36 cellular contexts compared by ENCODE assay signal in the genomic region with DNA sequence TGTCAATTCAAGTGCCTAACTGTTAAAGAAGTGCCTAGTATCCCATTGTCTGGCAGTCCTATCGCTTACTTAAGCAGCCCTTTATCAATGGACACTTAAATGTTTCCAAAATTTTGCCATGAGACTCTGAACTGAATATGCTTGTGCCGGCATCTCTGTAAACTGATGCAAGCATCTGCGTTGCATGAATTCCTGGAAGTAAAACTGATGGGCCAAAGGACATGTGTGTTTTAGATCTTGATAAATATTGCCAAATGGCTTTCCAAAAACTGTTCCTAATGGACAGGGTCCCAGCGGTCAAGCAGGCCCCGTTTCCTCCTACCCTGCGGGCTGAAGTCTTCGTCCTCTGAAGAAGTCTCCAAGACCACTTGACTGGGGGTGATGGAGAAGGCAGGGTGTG.
"Had no signal": no experiment of that assay in that cellular context is flagged by ENCODE, and none has a peak within 500 bp of the region (broad histone marks: within the 10 kb centered on the region; RNA-seq: fewer than 3 reads in every experiment).

No MANE protein-coding gene starts in this region.

- H3K27me3 ChIP-seq: ascending aorta, cardiac muscle cell had no signal

- H3K27me3 Mint-ChIP-seq: brain had no signal

- DNase-seq: activated B cell treated with CpG ODN at 0.5 μM for 24 hours; activated CD4-positive, alpha-beta memory T cell treated with anti-CD3 and anti-CD28 coated beads for 36 hours; activated CD4-positive, alpha-beta T cell treated with anti-CD3 and anti-CD28 coated beads for 4 hours; activated CD4-positive, alpha-beta T cell treated with anti-CD3 and anti-CD28 coated beads, Interleukin-2, amount 10 ng/mL, durations not matched to agents 24 days and 14 days; activated CD4-positive, alpha-beta T cell treated with anti-CD3 and anti-CD28 coated beads, Interleukin-2, amount 50 U/mL, for 1 hour; activated CD4-positive, alpha-beta T cell treated with anti-CD3 and anti-CD28 coated beads, Interleukin-2, amount 50 U/mL, for 4 hours; activated CD4-positive, CD25-positive, alpha-beta regulatory T cell treated with anti-CD3 and anti-CD28 coated beads, Interleukin-2, amount 50 U/mL, for 72 hours; activated CD8-positive, alpha-beta memory T cell treated with anti-CD3 and anti-CD28 coated beads, Interleukin-2, amount 50 U/mL, for 48 hours; activated CD8-positive, alpha-beta T cell treated with anti-CD3 and anti-CD28 coated beads for 36 hours; activated effector memory CD4-positive, alpha-beta T cell treated with Interleukin-2 at 50 U/mL for 16 hours; activated gamma-delta T cell; activated naive CD4-positive, alpha-beta T cell treated with anti-CD3 and anti-CD28 coated beads, Interleukin-2, amount 10 ng/mL, durations not matched to agents 7 days and 5 days; activated naive CD4-positive, alpha-beta T cell treated with Interleukin-2 at 50 U/mL for 16 hours; activated naive CD8-positive, alpha-beta T cell treated with anti-CD3 and anti-CD28 coated beads, Interleukin-2, amount 10 ng/mL, durations not matched to agents 7 days and 5 days; activated naive CD8-positive, alpha-beta T cell treated with anti-CD3 and anti-CD28 coated beads, Interleukin-2, amount 50 U/mL, for 24 hours; activated T-cell treated with anti-CD3 and anti-CD28 coated beads, Interleukin-2, amount 50 U/mL, for 24 hours; activated T-cell treated with anti-CD3 and anti-CD28 coated beads, Interleukin-2, amount 50 U/mL, for 48 hours; amygdala; anterior cingulate cortex; caudate nucleus; cerebellar nuclear complex; T-helper 1 cell; T-helper 2 cell; T-helper 9 cell had no signal

- H3K9me3 Mint-ChIP-seq: activated B cell treated with CpG ODN at 0.5 μM for 24 hours; activated CD4-positive, alpha-beta memory T cell treated with anti-CD3 and anti-CD28 coated beads for 36 hours; activated CD4-positive, alpha-beta T cell treated with anti-CD3 and anti-CD28 coated beads, Interleukin-2, amount 10 ng/mL, durations not matched to agents 24 days and 14 days; activated CD8-positive, alpha-beta T cell treated with anti-CD3 and anti-CD28 coated beads for 36 hours; activated naive CD4-positive, alpha-beta T cell treated with anti-CD3 and anti-CD28 coated beads, Interleukin-2, amount 50 U/mL, for 24 hours; activated naive CD8-positive, alpha-beta T cell treated with anti-CD3 and anti-CD28 coated beads, Interleukin-2, amount 10 ng/mL, durations not matched to agents 7 days and 5 days; activated naive CD8-positive, alpha-beta T cell treated with anti-CD3 and anti-CD28 coated beads, Interleukin-2, amount 50 U/mL, for 24 hours; activated T-cell treated with anti-CD3 and anti-CD28 coated beads, Interleukin-2, amount 50 U/mL, for 24 hours; activated T-helper 2 cell treated with anti-CD3 and anti-CD28 coated beads, Interferon-gamma antibody, Interleukin-2, Interleukin-4, amounts not matched to agents 10 μg/mL and 5 μg/mL and 100 μg/mL, durations not matched to agents 14 hours and 24 hours and 36 hours; T-helper 1 cell treated with Interleukin-12 subunit alpha and Interleukin-12 subunit beta and Interleukin-4 antibody, amounts not matched to agents 30 μg/mL and 1 μg/mL, for 36 hours; T-helper 2 cell treated with Interferon-gamma antibody and Interleukin-4, amounts not matched to agents 5 μg/mL and 100 μg/mL, for 36 hours had no signal

- H3K27ac Mint-ChIP-seq: activated B cell treated with CpG ODN at 0.5 μM for 24 hours; activated CD4-positive, alpha-beta memory T cell treated with anti-CD3 and anti-CD28 coated beads for 36 hours; activated CD4-positive, alpha-beta T cell treated with anti-CD3 and anti-CD28 coated beads, Interleukin-2, amount 10 ng/mL, durations not matched to agents 24 days and 14 days; activated CD8-positive, alpha-beta T cell treated with anti-CD3 and anti-CD28 coated beads for 36 hours; activated naive CD4-positive, alpha-beta T cell treated with anti-CD3 and anti-CD28 coated beads, Interleukin-2, amount 10 ng/mL, durations not matched to agents 7 days and 5 days; activated naive CD4-positive, alpha-beta T cell treated with anti-CD3 and anti-CD28 coated beads, Interleukin-2, amount 50 U/mL, for 24 hours; activated naive CD8-positive, alpha-beta T cell; activated naive CD8-positive, alpha-beta T cell treated with anti-CD3 and anti-CD28 coated beads, Interleukin-2, amount 10 ng/mL, durations not matched to agents 7 days and 5 days; activated naive CD8-positive, alpha-beta T cell treated with anti-CD3 and anti-CD28 coated beads, Interleukin-2, amount 50 U/mL, for 24 hours; activated T-cell treated with anti-CD3 and anti-CD28 coated beads, Interleukin-2, amount 50 U/mL, for 24 hours; activated T-helper 2 cell treated with anti-CD3 and anti-CD28 coated beads, Interferon-gamma antibody, Interleukin-2, Interleukin-4, amounts not matched to agents 10 μg/mL and 5 μg/mL and 100 μg/mL, durations not matched to agents 14 hours and 24 hours and 36 hours; T-helper 1 cell treated with Interleukin-12 subunit alpha and Interleukin-12 subunit beta and Interleukin-4 antibody, amounts not matched to agents 30 μg/mL and 1 μg/mL, for 36 hours; T-helper 2 cell treated with Interferon-gamma antibody and Interleukin-4, amounts not matched to agents 5 μg/mL and 100 μg/mL, for 36 hours had no signal

- ATAC-seq: activated CD8-positive, alpha-beta T cell treated with anti-CD3 and anti-CD28 coated beads for 36 hours; activated naive CD8-positive, alpha-beta T cell treated with anti-CD3 and anti-CD28 coated beads, Interleukin-2, amount 50 U/mL, for 24 hours had no signal

- H3K36me3 ChIP-seq: ascending aorta, cardiac muscle cell had no signal

- FAIRE-seq: bronchial epithelial cell, TTC549 had no signal

- H3K36me3 Mint-ChIP-seq: activated CD4-positive, alpha-beta memory T cell treated with anti-CD3 and anti-CD28 coated beads for 36 hours; activated naive CD4-positive, alpha-beta T cell treated with anti-CD3 and anti-CD28 coated beads, Interleukin-2, amount 10 ng/mL, durations not matched to agents 7 days and 5 days; activated naive CD4-positive, alpha-beta T cell treated with anti-CD3 and anti-CD28 coated beads, Interleukin-2, amount 50 U/mL, for 24 hours; activated naive CD8-positive, alpha-beta T cell; activated naive CD8-positive, alpha-beta T cell treated with anti-CD3 and anti-CD28 coated beads, Interleukin-2, amount 10 ng/mL, durations not matched to agents 7 days and 5 days; brain had no signal

- H3K27ac ChIP-seq: ascending aorta, cardiac muscle cell, VCaP had no signal

- H3K4me3 ChIP-seq: ascending aorta, cardiac muscle cell had no signal

- H3K9me3 ChIP-seq: ascending aorta had no signal

- H3K4me1 Mint-ChIP-seq: central memory CD8-positive, alpha-beta T cell had no signal

- H3K4me3 Mint-ChIP-seq: activated B cell treated with CpG ODN at 0.5 μM for 24 hours; activated CD4-positive, alpha-beta memory T cell treated with anti-CD3 and anti-CD28 coated beads for 36 hours; activated CD4-positive, alpha-beta T cell treated with anti-CD3 and anti-CD28 coated beads, Interleukin-2, amount 10 ng/mL, durations not matched to agents 24 days and 14 days; activated CD8-positive, alpha-beta T cell treated with anti-CD3 and anti-CD28 coated beads for 36 hours; activated naive CD4-positive, alpha-beta T cell treated with anti-CD3 and anti-CD28 coated beads, Interleukin-2, amount 10 ng/mL, durations not matched to agents 7 days and 5 days; activated naive CD4-positive, alpha-beta T cell treated with anti-CD3 and anti-CD28 coated beads, Interleukin-2, amount 50 U/mL, for 24 hours; activated naive CD8-positive, alpha-beta T cell; activated naive CD8-positive, alpha-beta T cell treated with anti-CD3 and anti-CD28 coated beads, Interleukin-2, amount 10 ng/mL, durations not matched to agents 7 days and 5 days; activated naive CD8-positive, alpha-beta T cell treated with anti-CD3 and anti-CD28 coated beads, Interleukin-2, amount 50 U/mL, for 24 hours; activated T-cell treated with anti-CD3 and anti-CD28 coated beads, Interleukin-2, amount 50 U/mL, for 24 hours; brain; central memory CD8-positive, alpha-beta T cell; T-helper 1 cell treated with Interleukin-12 subunit alpha and Interleukin-12 subunit beta and Interleukin-4 antibody, amounts not matched to agents 30 μg/mL and 1 μg/mL, for 36 hours; T-helper 2 cell treated with Interferon-gamma antibody and Interleukin-4, amounts not matched to agents 5 μg/mL and 100 μg/mL, for 36 hours had no signal
